In the genomic region with DNA sequence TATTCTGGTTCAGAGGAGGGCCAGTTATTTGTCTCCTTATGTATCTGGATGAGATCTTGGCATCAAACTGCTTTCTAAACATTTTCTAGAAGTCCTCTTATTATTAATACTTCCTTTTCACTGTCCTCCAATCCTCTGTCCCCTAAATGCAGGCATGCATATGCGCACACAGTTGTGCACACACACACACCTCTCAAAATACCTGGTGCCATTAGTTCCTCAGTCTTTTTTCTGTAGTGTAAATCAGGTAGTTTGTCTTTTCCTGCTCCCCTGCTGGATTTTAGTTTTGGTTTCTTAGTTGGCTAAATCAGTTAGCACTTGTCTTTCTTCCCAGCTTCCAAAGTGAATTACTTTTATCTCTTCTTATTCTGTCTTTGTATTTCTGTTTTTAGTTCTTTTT, we compare ENCODE assay signal across 18 cellular contexts.
"Had no signal": no experiment of that assay in that cellular context is flagged by ENCODE, and none has a peak within 500 bp of the region (broad histone marks: within the 10 kb centered on the region; RNA-seq: fewer than 3 reads in every experiment).

No MANE protein-coding gene starts in this region.

- H3K4me1 Mint-ChIP-seq: activated T-helper 17 cell treated with anti-CD3 and anti-CD28 coated beads, Interleukin-2, amount 50 U/mL, for 72 hours had no signal

- H3K27ac Mint-ChIP-seq: activated T-helper 17 cell treated with anti-CD3 and anti-CD28 coated beads, Interleukin-2, amount 50 U/mL, for 72 hours; natural killer cell; stimulated activated naive B cell treated with anti-CD40 and anti-IgM and Interleukin-4, amounts not matched to agents 10 μg/mL and 1 μg/mL and 100 μg/mL, for 72 hours had no signal

- DNase-seq: activated CD4-positive, alpha-beta T cell treated with anti-CD3 and anti-CD28 coated beads, Interleukin-2, amount 50 U/mL, for 1 hour; activated naive CD4-positive, alpha-beta T cell treated with Interleukin-2 at 50 U/mL for 16 hours; amniotic stem cell; effector CD4-positive, alpha-beta T cell; esophagus squamous epithelium; heart right ventricle; lower lobe of right lung; natural killer cell; posterior cingulate gyrus; retina; spleen; stimulated activated CD4-positive, alpha-beta T cell treated with anti-CD3 and anti-CD28 coated beads, Interleukin-4, amount 100 ng/mL, for 4 hours; stimulated activated naive B cell treated with anti-CD40 and anti-IgM and Interleukin-4, amounts not matched to agents 10 μg/mL and 1 μg/mL and 100 μg/mL, for 72 hours; substantia nigra; T-helper 1 cell; T-helper 9 cell; tibial artery had no signal

- H3K9me3 Mint-ChIP-seq: activated T-helper 17 cell treated with anti-CD3 and anti-CD28 coated beads, Interleukin-2, amount 50 U/mL, for 72 hours; natural killer cell; stimulated activated naive B cell treated with anti-CD40 and anti-IgM and Interleukin-4, amounts not matched to agents 10 μg/mL and 1 μg/mL and 100 μg/mL, for 72 hours had no signal

- H3K9me3 ChIP-seq: esophagus squamous epithelium, heart right ventricle, lower lobe of right lung, spleen, tibial artery had no signal

- H3K4me3 Mint-ChIP-seq: activated T-helper 17 cell treated with anti-CD3 and anti-CD28 coated beads, Interleukin-2, amount 50 U/mL, for 72 hours; natural killer cell; stimulated activated naive B cell treated with anti-CD40 and anti-IgM and Interleukin-4, amounts not matched to agents 10 μg/mL and 1 μg/mL and 100 μg/mL, for 72 hours had no signal

- ATAC-seq: activated T-helper 17 cell treated with anti-CD3 and anti-CD28 coated beads, Interleukin-2, amount 50 U/mL, for 72 hours; heart right ventricle; lower lobe of right lung; natural killer cell; stimulated activated naive B cell treated with anti-CD40 and anti-IgM and Interleukin-4, amounts not matched to agents 10 μg/mL and 1 μg/mL and 100 μg/mL, for 72 hours had no signal

- H3K36me3 Mint-ChIP-seq: natural killer cell had no signal

- H3K27me3 Mint-ChIP-seq: activated T-helper 17 cell treated with anti-CD3 and anti-CD28 coated beads, Interleukin-2, amount 50 U/mL, for 72 hours; stimulated activated naive B cell treated with anti-CD40 and anti-IgM and Interleukin-4, amounts not matched to agents 10 μg/mL and 1 μg/mL and 100 μg/mL, for 72 hours had no signal

- H3K4me1 ChIP-seq: esophagus squamous epithelium, lower lobe of right lung, tibial artery had no signal

- H3K27me3 ChIP-seq: esophagus squamous epithelium, heart right ventricle, spleen, tibial artery had no signal

- H3K4me3 ChIP-seq: esophagus squamous epithelium, heart right ventricle, lower lobe of right lung, spleen, tibial artery had no signal

- H3K27ac ChIP-seq: esophagus squamous epithelium, heart right ventricle, lower lobe of right lung, spleen, tibial artery had no signal
